ENCODE assay signal across 1 cellular context in the genomic region with DNA sequence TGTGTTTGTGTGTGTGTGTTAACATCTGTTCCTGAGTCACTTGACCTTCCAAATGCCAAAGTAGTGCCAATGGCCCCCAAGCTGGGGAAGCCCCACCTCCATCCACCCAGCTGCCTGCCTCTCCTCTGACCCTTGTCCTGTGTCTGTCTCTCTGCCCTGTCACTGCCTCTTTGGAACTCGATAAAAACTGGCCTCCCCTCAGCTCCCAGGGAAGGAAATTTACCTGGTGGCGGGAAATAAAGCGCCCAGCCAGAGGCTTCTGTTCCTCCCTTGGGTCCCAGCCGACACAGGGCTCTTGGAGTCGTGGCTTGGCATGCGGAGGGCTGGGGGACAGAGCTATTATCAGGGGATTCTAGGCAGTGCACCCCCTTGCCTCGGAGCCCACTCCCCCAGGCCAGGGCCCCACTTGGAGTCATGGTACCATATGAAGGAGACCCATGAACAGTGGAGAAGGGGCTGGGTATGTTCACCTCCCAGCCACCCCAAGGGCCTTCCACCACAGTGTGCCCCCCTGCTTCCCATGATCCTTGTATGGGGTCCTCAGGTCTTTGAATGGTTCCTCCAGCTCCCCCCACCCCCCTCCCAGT.
TF ChIP-seq lines count a peak whose summit lies in the region.

No MANE protein-coding gene starts in this region.

TF ChIP-seq in HepG2, 621 proteins besides CTCF, POLR2A, EP300 and RAD21:
- TF ChIP-seq MXD4 (CRISPR knock-in tag; IDR thresholded peaks at IDR 0.05) (no peak), FIP1L1 (IDR thresholded peaks at IDR 0.05; ENCODE audit: borderline replicate concordance, insufficient read depth, low read depth, low read length) (no peak), FOXK1 (CRISPR knock-in tag; IDR thresholded peaks at IDR 0.05; ENCODE audit: borderline replicate concordance, low read depth) (no peak), ZFX (CRISPR knock-in tag; IDR thresholded peaks at IDR 0.05; ENCODE audit: low read depth) (no peak), ZNF326 (CRISPR knock-in tag; IDR thresholded peaks at IDR 0.05; ENCODE audit: borderline replicate concordance) (no peak), ZNF569 (CRISPR knock-in tag; IDR thresholded peaks at IDR 0.05; ENCODE audit: borderline replicate concordance) (no peak), AGO1 (IDR thresholded peaks at IDR 0.05; ENCODE audit: low read depth, low read length, poor library complexity, severe bottlenecking) (no peak), BCL6 (CRISPR knock-in tag; IDR thresholded peaks at IDR 0.05) (no peak), ZFP41 (CRISPR knock-in tag; IDR thresholded peaks at IDR 0.05; ENCODE audit: borderline replicate concordance) (no peak), HMG20A (CRISPR knock-in tag; IDR thresholded peaks at IDR 0.05; ENCODE audit: borderline replicate concordance) (no peak), SRSF4 (IDR thresholded peaks at IDR 0.05; ENCODE audit: low read depth, low read length, poor library complexity, severe bottlenecking) (no peak), MAFK (conservative IDR thresholded peaks at IDR 0.05 in 1 of 2, IDR thresholded peaks at IDR 0.05 in 1 of 2; ENCODE audit: low read length in 2 of 2) (no peak), ZSCAN25 (CRISPR knock-in tag; IDR thresholded peaks at IDR 0.05) (no peak), ZNF317 (CRISPR knock-in tag; IDR thresholded peaks at IDR 0.05) (peak; percentile 86), TMF1 (CRISPR knock-in tag; IDR thresholded peaks at IDR 0.05; ENCODE audit: low read depth) (no peak), HOXA7 (CRISPR knock-in tag; IDR thresholded peaks at IDR 0.05) (no peak), NR1H2 (CRISPR knock-in tag; IDR thresholded peaks at IDR 0.05; ENCODE audit: borderline replicate concordance, low read depth) (no peak), KMT2A (CRISPR knock-in tag; IDR thresholded peaks at IDR 0.05) (no peak), CENPX (CRISPR knock-in tag; IDR thresholded peaks at IDR 0.05) (no peak), ZNF782 (CRISPR knock-in tag; IDR thresholded peaks at IDR 0.05; ENCODE audit: borderline replicate concordance) (no peak)
- TF ChIP-seq, protein P1, sequence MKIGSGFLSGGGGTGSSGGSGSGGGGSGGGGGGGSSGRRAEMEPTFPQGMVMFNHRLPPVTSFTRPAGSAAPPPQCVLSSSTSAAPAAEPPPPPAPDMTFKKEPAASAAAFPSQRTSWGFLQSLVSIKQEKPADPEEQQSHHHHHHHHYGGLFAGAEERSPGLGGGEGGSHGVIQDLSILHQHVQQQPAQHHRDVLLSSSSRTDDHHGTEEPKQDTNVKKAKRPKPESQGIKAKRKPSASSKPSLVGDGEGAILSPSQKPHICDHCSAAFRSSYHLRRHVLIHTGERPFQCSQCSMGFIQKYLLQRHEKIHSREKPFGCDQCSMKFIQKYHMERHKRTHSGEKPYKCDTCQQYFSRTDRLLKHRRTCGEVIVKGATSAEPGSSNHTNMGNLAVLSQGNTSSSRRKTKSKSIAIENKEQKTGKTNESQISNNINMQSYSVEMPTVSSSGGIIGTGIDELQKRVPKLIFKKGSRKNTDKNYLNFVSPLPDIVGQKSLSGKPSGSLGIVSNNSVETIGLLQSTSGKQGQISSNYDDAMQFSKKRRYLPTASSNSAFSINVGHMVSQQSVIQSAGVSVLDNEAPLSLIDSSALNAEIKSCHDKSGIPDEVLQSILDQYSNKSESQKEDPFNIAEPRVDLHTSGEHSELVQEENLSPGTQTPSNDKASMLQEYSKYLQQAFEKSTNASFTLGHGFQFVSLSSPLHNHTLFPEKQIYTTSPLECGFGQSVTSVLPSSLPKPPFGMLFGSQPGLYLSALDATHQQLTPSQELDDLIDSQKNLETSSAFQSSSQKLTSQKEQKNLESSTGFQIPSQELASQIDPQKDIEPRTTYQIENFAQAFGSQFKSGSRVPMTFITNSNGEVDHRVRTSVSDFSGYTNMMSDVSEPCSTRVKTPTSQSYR (CRISPR knock-in tag; IDR thresholded peaks at IDR 0.05; ENCODE audit: borderline replicate concordance): no peak
- TF ChIP-seq, protein P2, sequence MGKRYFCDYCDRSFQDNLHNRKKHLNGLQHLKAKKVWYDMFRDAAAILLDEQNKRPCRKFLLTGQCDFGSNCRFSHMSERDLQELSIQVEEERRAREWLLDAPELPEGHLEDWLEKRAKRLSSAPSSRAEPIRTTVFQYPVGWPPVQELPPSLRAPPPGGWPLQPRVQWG (CRISPR knock-in tag; IDR thresholded peaks at IDR 0.05; ENCODE audit: borderline replicate concordance, low read depth): no peak
- TF ChIP-seq, protein P3, sequence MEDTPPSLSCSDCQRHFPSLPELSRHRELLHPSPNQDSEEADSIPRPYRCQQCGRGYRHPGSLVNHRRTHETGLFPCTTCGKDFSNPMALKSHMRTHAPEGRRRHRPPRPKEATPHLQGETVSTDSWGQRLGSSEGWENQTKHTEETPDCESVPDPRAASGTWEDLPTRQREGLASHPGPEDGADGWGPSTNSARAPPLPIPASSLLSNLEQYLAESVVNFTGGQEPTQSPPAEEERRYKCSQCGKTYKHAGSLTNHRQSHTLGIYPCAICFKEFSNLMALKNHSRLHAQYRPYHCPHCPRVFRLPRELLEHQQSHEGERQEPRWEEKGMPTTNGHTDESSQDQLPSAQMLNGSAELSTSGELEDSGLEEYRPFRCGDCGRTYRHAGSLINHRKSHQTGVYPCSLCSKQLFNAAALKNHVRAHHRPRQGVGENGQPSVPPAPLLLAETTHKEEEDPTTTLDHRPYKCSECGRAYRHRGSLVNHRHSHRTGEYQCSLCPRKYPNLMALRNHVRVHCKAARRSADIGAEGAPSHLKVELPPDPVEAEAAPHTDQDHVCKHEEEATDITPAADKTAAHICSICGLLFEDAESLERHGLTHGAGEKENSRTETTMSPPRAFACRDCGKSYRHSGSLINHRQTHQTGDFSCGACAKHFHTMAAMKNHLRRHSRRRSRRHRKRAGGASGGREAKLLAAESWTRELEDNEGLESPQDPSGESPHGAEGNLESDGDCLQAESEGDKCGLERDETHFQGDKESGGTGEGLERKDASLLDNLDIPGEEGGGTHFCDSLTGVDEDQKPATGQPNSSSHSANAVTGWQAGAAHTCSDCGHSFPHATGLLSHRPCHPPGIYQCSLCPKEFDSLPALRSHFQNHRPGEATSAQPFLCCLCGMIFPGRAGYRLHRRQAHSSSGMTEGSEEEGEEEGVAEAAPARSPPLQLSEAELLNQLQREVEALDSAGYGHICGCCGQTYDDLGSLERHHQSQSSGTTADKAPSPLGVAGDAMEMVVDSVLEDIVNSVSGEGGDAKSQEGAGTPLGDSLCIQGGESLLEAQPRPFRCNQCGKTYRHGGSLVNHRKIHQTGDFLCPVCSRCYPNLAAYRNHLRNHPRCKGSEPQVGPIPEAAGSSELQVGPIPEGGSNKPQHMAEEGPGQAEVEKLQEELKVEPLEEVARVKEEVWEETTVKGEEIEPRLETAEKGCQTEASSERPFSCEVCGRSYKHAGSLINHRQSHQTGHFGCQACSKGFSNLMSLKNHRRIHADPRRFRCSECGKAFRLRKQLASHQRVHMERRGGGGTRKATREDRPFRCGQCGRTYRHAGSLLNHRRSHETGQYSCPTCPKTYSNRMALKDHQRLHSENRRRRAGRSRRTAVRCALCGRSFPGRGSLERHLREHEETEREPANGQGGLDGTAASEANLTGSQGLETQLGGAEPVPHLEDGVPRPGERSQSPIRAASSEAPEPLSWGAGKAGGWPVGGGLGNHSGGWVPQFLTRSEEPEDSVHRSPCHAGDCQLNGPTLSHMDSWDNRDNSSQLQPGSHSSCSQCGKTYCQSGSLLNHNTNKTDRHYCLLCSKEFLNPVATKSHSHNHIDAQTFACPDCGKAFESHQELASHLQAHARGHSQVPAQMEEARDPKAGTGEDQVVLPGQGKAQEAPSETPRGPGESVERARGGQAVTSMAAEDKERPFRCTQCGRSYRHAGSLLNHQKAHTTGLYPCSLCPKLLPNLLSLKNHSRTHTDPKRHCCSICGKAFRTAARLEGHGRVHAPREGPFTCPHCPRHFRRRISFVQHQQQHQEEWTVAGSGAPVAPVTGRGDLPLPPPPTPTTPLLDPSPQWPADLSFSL (CRISPR knock-in tag; IDR thresholded peaks at IDR 0.05): 0 out of 2 replicates have a peak, but pooled peaks have one; percentile 16
- TF ChIP-seq, protein P4, sequence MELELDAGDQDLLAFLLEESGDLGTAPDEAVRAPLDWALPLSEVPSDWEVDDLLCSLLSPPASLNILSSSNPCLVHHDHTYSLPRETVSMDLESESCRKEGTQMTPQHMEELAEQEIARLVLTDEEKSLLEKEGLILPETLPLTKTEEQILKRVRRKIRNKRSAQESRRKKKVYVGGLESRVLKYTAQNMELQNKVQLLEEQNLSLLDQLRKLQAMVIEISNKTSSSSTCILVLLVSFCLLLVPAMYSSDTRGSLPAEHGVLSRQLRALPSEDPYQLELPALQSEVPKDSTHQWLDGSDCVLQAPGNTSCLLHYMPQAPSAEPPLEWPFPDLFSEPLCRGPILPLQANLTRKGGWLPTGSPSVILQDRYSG (CRISPR knock-in tag; IDR thresholded peaks at IDR 0.05): no peak
- TF ChIP-seq, protein P5, sequence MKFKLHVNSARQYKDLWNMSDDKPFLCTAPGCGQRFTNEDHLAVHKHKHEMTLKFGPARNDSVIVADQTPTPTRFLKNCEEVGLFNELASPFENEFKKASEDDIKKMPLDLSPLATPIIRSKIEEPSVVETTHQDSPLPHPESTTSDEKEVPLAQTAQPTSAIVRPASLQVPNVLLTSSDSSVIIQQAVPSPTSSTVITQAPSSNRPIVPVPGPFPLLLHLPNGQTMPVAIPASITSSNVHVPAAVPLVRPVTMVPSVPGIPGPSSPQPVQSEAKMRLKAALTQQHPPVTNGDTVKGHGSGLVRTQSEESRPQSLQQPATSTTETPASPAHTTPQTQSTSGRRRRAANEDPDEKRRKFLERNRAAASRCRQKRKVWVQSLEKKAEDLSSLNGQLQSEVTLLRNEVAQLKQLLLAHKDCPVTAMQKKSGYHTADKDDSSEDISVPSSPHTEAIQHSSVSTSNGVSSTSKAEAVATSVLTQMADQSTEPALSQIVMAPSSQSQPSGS (CRISPR knock-in tag; IDR thresholded peaks at IDR 0.05): no peak
- TF ChIP-seq, protein P6, sequence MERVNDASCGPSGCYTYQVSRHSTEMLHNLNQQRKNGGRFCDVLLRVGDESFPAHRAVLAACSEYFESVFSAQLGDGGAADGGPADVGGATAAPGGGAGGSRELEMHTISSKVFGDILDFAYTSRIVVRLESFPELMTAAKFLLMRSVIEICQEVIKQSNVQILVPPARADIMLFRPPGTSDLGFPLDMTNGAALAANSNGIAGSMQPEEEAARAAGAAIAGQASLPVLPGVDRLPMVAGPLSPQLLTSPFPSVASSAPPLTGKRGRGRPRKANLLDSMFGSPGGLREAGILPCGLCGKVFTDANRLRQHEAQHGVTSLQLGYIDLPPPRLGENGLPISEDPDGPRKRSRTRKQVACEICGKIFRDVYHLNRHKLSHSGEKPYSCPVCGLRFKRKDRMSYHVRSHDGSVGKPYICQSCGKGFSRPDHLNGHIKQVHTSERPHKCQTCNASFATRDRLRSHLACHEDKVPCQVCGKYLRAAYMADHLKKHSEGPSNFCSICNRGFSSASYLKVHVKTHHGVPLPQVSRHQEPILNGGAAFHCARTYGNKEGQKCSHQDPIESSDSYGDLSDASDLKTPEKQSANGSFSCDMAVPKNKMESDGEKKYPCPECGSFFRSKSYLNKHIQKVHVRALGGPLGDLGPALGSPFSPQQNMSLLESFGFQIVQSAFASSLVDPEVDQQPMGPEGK (CRISPR knock-in tag; IDR thresholded peaks at IDR 0.05): 0 out of 2 replicates have a peak, but pooled peaks have one; percentile 20
- TF ChIP-seq, protein P7, sequence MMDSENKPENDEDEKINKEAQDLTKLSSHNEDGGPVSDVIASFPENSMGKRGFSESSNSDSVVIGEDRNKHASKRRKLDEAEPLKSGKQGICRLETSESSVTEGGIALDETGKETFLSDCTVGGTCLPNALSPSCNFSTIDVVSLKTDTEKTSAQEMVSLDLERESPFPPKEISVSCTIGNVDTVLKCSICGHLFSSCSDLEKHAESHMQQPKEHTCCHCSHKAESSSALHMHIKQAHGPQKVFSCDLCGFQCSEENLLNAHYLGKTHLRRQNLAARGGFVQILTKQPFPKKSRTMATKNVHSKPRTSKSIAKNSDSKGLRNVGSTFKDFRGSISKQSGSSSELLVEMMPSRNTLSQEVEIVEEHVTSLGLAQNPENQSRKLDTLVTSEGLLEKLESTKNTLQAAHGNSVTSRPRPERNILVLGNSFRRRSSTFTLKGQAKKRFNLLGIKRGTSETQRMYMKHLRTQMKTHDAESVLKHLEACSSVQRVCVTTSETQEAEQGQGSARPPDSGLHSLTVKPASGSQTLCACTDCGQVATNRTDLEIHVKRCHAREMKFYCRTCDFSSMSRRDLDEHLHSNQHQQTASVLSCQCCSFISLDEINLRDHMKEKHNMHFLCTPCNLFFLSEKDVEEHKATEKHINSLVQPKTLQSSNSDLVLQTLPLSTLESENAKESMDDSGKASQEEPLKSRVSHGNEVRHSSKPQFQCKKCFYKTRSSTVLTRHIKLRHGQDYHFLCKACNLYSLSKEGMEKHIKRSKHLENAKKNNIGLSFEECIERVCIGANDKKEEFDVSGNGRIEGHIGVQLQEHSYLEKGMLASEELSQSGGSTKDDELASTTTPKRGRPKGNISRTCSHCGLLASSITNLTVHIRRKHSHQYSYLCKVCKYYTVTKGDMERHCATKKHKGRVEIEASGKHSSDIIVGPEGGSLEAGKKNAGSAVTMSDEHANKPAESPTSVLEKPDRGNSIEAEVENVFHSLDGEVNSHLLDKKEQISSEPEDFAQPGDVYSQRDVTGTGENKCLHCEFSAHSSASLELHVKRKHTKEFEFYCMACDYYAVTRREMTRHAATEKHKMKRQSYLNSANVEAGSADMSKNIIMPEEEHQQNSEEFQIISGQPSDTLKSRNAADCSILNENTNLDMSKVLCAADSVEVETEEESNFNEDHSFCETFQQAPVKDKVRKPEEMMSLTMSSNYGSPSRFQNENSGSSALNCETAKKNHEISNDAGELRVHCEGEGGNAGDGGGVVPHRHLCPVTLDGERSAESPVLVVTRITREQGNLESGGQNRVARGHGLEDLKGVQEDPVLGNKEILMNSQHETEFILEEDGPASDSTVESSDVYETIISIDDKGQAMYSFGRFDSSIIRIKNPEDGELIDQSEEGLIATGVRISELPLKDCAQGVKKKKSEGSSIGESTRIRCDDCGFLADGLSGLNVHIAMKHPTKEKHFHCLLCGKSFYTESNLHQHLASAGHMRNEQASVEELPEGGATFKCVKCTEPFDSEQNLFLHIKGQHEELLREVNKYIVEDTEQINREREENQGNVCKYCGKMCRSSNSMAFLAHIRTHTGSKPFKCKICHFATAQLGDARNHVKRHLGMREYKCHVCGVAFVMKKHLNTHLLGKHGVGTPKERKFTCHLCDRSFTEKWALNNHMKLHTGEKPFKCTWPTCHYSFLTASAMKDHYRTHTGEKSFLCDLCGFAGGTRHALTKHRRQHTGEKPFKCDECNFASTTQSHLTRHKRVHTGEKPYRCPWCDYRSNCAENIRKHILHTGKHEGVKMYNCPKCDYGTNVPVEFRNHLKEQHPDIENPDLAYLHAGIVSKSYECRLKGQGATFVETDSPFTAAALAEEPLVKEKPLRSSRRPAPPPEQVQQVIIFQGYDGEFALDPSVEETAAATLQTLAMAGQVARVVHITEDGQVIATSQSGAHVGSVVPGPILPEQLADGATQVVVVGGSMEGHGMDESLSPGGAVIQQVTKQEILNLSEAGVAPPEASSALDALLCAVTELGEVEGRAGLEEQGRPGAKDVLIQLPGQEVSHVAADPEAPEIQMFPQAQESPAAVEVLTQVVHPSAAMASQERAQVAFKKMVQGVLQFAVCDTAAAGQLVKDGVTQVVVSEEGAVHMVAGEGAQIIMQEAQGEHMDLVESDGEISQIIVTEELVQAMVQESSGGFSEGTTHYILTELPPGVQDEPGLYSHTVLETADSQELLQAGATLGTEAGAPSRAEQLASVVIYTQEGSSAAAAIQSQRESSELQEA (CRISPR knock-in tag; IDR thresholded peaks at IDR 0.05; ENCODE audit: not compliant biosample characterization): no peak
TF ChIP-seq in HepG2: peak in this region for 3.
